23 cellular contexts compared by ENCODE assay signal in genomic region chr3:14152963-14153355, GRCh38. TPM values are rescaled to one million over a fixed set of nuclear protein-coding genes. Genes with fewer than 3 reads are reported as not detected.
DNase-seq lines count a peak whose midpoint lies in the region; ATAC-seq, FAIRE-seq and TF ChIP-seq lines count a peak whose summit lies in the region.
"Had no signal": no experiment of that assay in that cellular context is flagged by ENCODE, and none has a peak within 500 bp of the region (broad histone marks: within the 10 kb centered on the region; RNA-seq: fewer than 3 reads in every experiment).

No MANE protein-coding gene starts in this region.

- H3K4me2 ChIP-seq in HepG2 (ENCODE audit: low read depth, low read length): no peak overlapping the region
- H3K4me2 ChIP-seq: A549, PC-9 had no signal

- H3K9me3 ChIP-seq in HepG2 (ENCODE audit: low read length) (no peaks in the 10 kb centered on the region), right lobe of liver (no peaks in the 10 kb centered on the region), endodermal cell (ENCODE audit: control insufficient read depth, low read length) (no peaks in the 10 kb centered on the region), MG63 (no peaks in the 10 kb centered on the region)
- H3K9me3 ChIP-seq: A549 had no signal

- FAIRE-seq in HepG2 (lab: Jason Lieb, UNC): no peak
- FAIRE-seq: A549, G401.6, H1 had no signal

- no peak overlapping the region for H2AFZ ChIP-seq in HepG2 (ENCODE audit: low read length)
- H2AFZ ChIP-seq: PC-9 had no signal

- no peak overlapping the region for H3K4me3 Mint-ChIP-seq in endodermal cell
- no peak overlapping the region for H3K4me3 Mint-ChIP-seq in stimulated activated effector memory CD8-positive, alpha-beta T cell treated with anti-CD3 and anti-CD28 coated beads, Interleukin-12 subunit alpha, Interleukin-12 subunit beta, amount 100 ng/mL, for 72 hours
- H3K4me3 Mint-ChIP-seq: T-cell had no signal

- H3K9ac ChIP-seq in HepG2 (ENCODE audit: insufficient read depth, low read depth, low read length): no peak overlapping the region
- H3K9ac ChIP-seq in endodermal cell (ENCODE audit: extremely low read depth, low read length, poor library complexity, severe bottlenecking): no peak overlapping the region

- 0 out of 2 replicates have a peak, but pooled peaks have one; percentile 0 for TF ChIP-seq CTCF in HepG2 (CRISPR knock-in tag; IDR thresholded peaks at IDR 0.05)
- TF ChIP-seq CTCF in right lobe of liver (IDR thresholded peaks at IDR 0.05): no peak
- no peak for TF ChIP-seq CTCF in RWPE1 (conservative IDR thresholded peaks at IDR 0.05; ENCODE audit: low read depth)
- TF ChIP-seq CTCF in endodermal cell (conservative IDR thresholded peaks at IDR 0.05): no peak

- peaks cover under 1% of the 10 kb centered on the region; the same call in 1 of the 2 replicates for H4K20me1 ChIP-seq in HepG2 (ENCODE audit: insufficient read depth, low read length)

- H3K36me3 Mint-ChIP-seq in endodermal cell (ENCODE audit: low read depth): peaks cover 67% of the 10 kb centered on the region
- peaks cover 81% of the 10 kb centered on the region for H3K36me3 Mint-ChIP-seq in stimulated activated effector memory CD8-positive, alpha-beta T cell treated with anti-CD3 and anti-CD28 coated beads, Interleukin-12 subunit alpha, Interleukin-12 subunit beta, amount 100 ng/mL, for 72 hours

- POLR2A ChIA-PET in HepG2 (lab: Yijun Ruan, JAX): no interaction called here
- POLR2A ChIA-PET in RWPE1 (lab: Yijun Ruan, JAX; ENCODE audit: low non-redundant PET): no interaction called here

- WGBS in HepG2 (ENCODE audit: low lambda C conversion rate): 90% methylated on average over 4 of the region's 4 CpGs
- 89% methylated on average over 3 of the region's 4 CpGs for WGBS in right lobe of liver (ENCODE audit: insufficient coverage, low coverage, low lambda C conversion rate, missing lambda C conversion rate)
- 87 to 94% methylated on average over 4 of the region's 4 CpGs for WGBS in endodermal cell (ENCODE audit: insufficient coverage in 1 of 2, insufficient read length in 1 of 2), 2 experiments

- TF ChIP-seq EP300 in HepG2 (IDR thresholded peaks at IDR 0.05; ENCODE audit: low read depth in 2 of 2, low read length in 2 of 2) (no peak), HepG2 (CRISPR knock-in tag; IDR thresholded peaks at IDR 0.05; ENCODE audit: borderline replicate concordance) (no peak)

- intact Hi-C loops in HepG2 (cut with micrococcal nuclease; ENCODE audit: unreplicated experiment) (no loop called here), right lobe of liver (cut with DNase I) (no loop called here)

- DNase-seq in HepG2 (ENCODE audit: low spot score): no peak
- no peak for DNase-seq in right lobe of liver
- DNase-seq in RWPE1 (ENCODE audit: low spot score): no peak
- DNase-seq in endodermal cell: no peak
- no peak for DNase-seq in stimulated activated effector memory CD8-positive, alpha-beta T cell treated with anti-CD3 and anti-CD28 coated beads, Interleukin-12 subunit alpha, Interleukin-12 subunit beta, amount 100 ng/mL, for 72 hours (ENCODE audit: low spot score in 2 of 2)
- DNase-seq in NCI-H446 treated with DMSO at 0.1 percent for 48 hours (lab: John Stamatoyannopoulos, UW): no peak
- DNase-seq in MG63: no peak
- DNase-seq in stimulated activated CD4-positive, alpha-beta T cell treated with anti-CD3 and anti-CD28 coated beads, Interleukin-2, amount 100 ng/mL, for 24 hours: no peak
- DNase-seq: C1 segment of cervical spinal cord, COR-L47, MV-4-11, NCI-H1105, NCI-H1436 treated with DMSO at 0.1 percent for 48 hours, NCI-H1930, NCI-H2107, NCI-H446, NCI-H526 treated with DMSO at 0.1 percent for 48 hours, PC-9, Right ventricle myocardium superior had no signal

- H3K4me3 ChIP-seq in HepG2 (replicated peaks in 1 of 3; ENCODE audit: insufficient read depth in 1 of 3, low read depth in 2 of 3, low read length in 3 of 3) (no peak overlapping the region), right lobe of liver (no peak overlapping the region), endodermal cell (ENCODE audit: low read length) (no peak overlapping the region), MG63 (no peak overlapping the region)
- H3K4me3 ChIP-seq: A549, PC-9 had no signal

- TF ChIP-seq RAD21 in HepG2 (CRISPR knock-in tag; IDR thresholded peaks at IDR 0.05): no peak

- in situ Hi-C loops in HepG2 (cut with HindIII; ENCODE audit: extremely low pct_ligation_motif_present, low pct_unique_long_range_greater_than_20kb): no loop called here

- H3K27ac ChIP-seq in HepG2 (ENCODE audit: extremely low read length, insufficient read depth, low read length): no peak overlapping the region
- no peak overlapping the region for H3K27ac ChIP-seq in right lobe of liver
- H3K27ac ChIP-seq in RWPE1: peak overlapping the region; percentile 35; the same call in 1 of the 2 replicates
- H3K27ac ChIP-seq in endodermal cell (ENCODE audit: low read depth, low read length): no peak overlapping the region
- H3K27ac ChIP-seq: A549, PC-9 had no signal

- peaks cover 14 to 44% of the 10 kb centered on the region in 2 experiments for H3K36me3 ChIP-seq in HepG2 (replicated peaks in 1 of 2; ENCODE audit: control insufficient read depth in 1 of 2, insufficient read depth in 2 of 2, low read length in 2 of 2)
- H3K36me3 ChIP-seq in right lobe of liver: peaks cover 0 to 53% (median 25%) of the 10 kb centered on the region in 4 donors
- peaks cover 61% of the 10 kb centered on the region for H3K36me3 ChIP-seq in endodermal cell (ENCODE audit: control insufficient read depth, insufficient read depth, low read length)
- peaks cover 2% of the 10 kb centered on the region; the same call in 1 of the 2 replicates for H3K36me3 ChIP-seq in MG63

- H3K9me3 Mint-ChIP-seq in endodermal cell: no peaks in the 10 kb centered on the region
- no peaks in the 10 kb centered on the region for H3K9me3 Mint-ChIP-seq in stimulated activated effector memory CD8-positive, alpha-beta T cell treated with anti-CD3 and anti-CD28 coated beads, Interleukin-12 subunit alpha, Interleukin-12 subunit beta, amount 100 ng/mL, for 72 hours
- H3K9me3 Mint-ChIP-seq: T-cell had no signal

- CTCF ChIA-PET in HepG2 (lab: Yijun Ruan, JAX; ENCODE audit: low intra/inter-chr PET ratio, low total read pairs): no interaction called here
- CTCF ChIA-PET in RWPE1 (lab: Yijun Ruan, JAX): interaction anchor here (0.6 kb wide), 2 partner anchors 54 to 1142 kb away, joined by 3 to 4 read pairs; no protein-coding TSS in a partner anchor

- no peaks in the 10 kb centered on the region for H3K79me2 ChIP-seq in HepG2 (ENCODE audit: insufficient read depth, low read length)

- H3K27me3 ChIP-seq in HepG2 (ENCODE audit: control insufficient read depth in 1 of 2, insufficient read depth in 2 of 2, low read length in 2 of 2) (no peaks in the 10 kb centered on the region), right lobe of liver (no peaks in the 10 kb centered on the region), endodermal cell (ENCODE audit: control insufficient read depth, insufficient read depth, low read length, poor library complexity, severe bottlenecking) (no peaks in the 10 kb centered on the region), MG63 (no peaks in the 10 kb centered on the region)

- peak overlapping the region; percentile 61 for H3K27ac Mint-ChIP-seq in endodermal cell
- peak overlapping the region; percentile 63 for H3K27ac Mint-ChIP-seq in stimulated activated effector memory CD8-positive, alpha-beta T cell treated with anti-CD3 and anti-CD28 coated beads, Interleukin-12 subunit alpha, Interleukin-12 subunit beta, amount 100 ng/mL, for 72 hours

- no TSS peak for BruUV-seq in HepG2 (replicated peaks; lab: Mats Ljungman, UMichigan)

- H3K27me3 Mint-ChIP-seq in endodermal cell (ENCODE audit: insufficient read depth): no peaks in the 10 kb centered on the region
- H3K27me3 Mint-ChIP-seq: T-cell had no signal

- ATAC-seq in HepG2: no peak
- ATAC-seq in right lobe of liver: no peak
- no peak for ATAC-seq in stimulated activated effector memory CD8-positive, alpha-beta T cell treated with anti-CD3 and anti-CD28 coated beads, Interleukin-12 subunit alpha, Interleukin-12 subunit beta, amount 100 ng/mL, for 72 hours

- H3K4me1 ChIP-seq in HepG2 (ENCODE audit: insufficient read depth, low read length) (no peaks in the 10 kb centered on the region), right lobe of liver (no peaks in the 10 kb centered on the region), endodermal cell (ENCODE audit: control insufficient read depth, insufficient read depth, low read length) (no peaks in the 10 kb centered on the region)
- H3K4me1 ChIP-seq: A549 had no signal

- no peak for TF ChIP-seq POLR2A in HepG2 (IDR thresholded peaks at IDR 0.05; ENCODE audit: insufficient read depth in 1 of 2, low read depth in 2 of 2, low read length in 2 of 2)
- no peak for TF ChIP-seq POLR2A in right lobe of liver (IDR thresholded peaks at IDR 0.05)

- H3K4me1 Mint-ChIP-seq in endodermal cell: peaks cover 12% of the 10 kb centered on the region
- peaks cover 10% of the 10 kb centered on the region for H3K4me1 Mint-ChIP-seq in stimulated activated effector memory CD8-positive, alpha-beta T cell treated with anti-CD3 and anti-CD28 coated beads, Interleukin-12 subunit alpha, Interleukin-12 subunit beta, amount 100 ng/mL, for 72 hours

RNA-seq across cellular contexts. Expression of gene XPC, which starts 25.4 kb away (rescaled TPM):
- total RNA-seq in HepG2 (2016; rRNA removed; fragmentation: Illumina TruSeq; extraction: Trizol) (19.2 and 24.1 TPM in 2 replicates), right lobe of liver (10 to 100 TPM; 14.4 to 23.1 (median 20.0) TPM), endodermal cell (10 to 100 TPM; 33.0 to 40.0 TPM)
- total RNA-seq in HepG2 (2016; cell fraction: cytosol; rRNA removed; fragmentation: Illumina TruSeq; extraction: Trizol; ENCODE audit: low read depth): 3.7 and 5.6 TPM in 2 replicates
- 17.3 and 22.5 TPM in 2 replicates for total RNA-seq in HepG2 (2016; cell fraction: insoluble cytoplasmic fraction; rRNA removed; fragmentation: Illumina TruSeq; extraction: Trizol)
- total RNA-seq in HepG2 (2016; cell fraction: membrane; rRNA removed; fragmentation: Illumina TruSeq; extraction: Trizol): 5.4 and 7.1 TPM in 2 replicates
- total RNA-seq in HepG2 (2016; cell fraction: nucleus; rRNA removed; fragmentation: Illumina TruSeq; extraction: Trizol): 29.8 and 32.0 TPM in 2 replicates
- 9.4 and 13.5 TPM in 2 replicates for polyA plus RNA-seq in HepG2 (2011; rRNA removed)
- polyA plus RNA-seq in HepG2 (2011; cell fraction: cytosol; rRNA removed): 5.6 and 7.4 TPM in 2 replicates
- polyA plus RNA-seq in HepG2 (2011; cell fraction: nucleus; rRNA removed): 40.8 and 46.3 TPM in 2 replicates
- 20.6 and 22.0 TPM in 2 replicates for polyA plus RNA-seq in HepG2 (2012)
- 0.59 and 0.94 TPM in 2 replicates for polyA plus RNA-seq in HepG2 (2016; cell fraction: cytosol; fragmentation: Illumina TruSeq; extraction: Trizol; ENCODE audit: low read depth)
- 13.8 and 16.6 TPM in 2 replicates for polyA plus RNA-seq in HepG2 (2016; cell fraction: insoluble cytoplasmic fraction; fragmentation: Illumina TruSeq; extraction: Trizol; ENCODE audit: low read depth)
- polyA plus RNA-seq in HepG2 (2016; cell fraction: membrane; fragmentation: Illumina TruSeq; extraction: Trizol; ENCODE audit: low read depth): 1.5 and 1.9 TPM in 2 replicates
- polyA plus RNA-seq in HepG2 (2016; cell fraction: nucleus; fragmentation: Illumina TruSeq; extraction: Trizol; ENCODE audit: insufficient read depth, low read depth): 38.7 and 40.3 TPM in 2 replicates
- 12.4 and 15.1 TPM in 2 replicates for polyA minus RNA-seq in HepG2 (2011; rRNA and poly(A)+ RNA removed; ENCODE audit: low replicate concordance)
- polyA minus RNA-seq in HepG2 (2011; cell fraction: cytosol; rRNA and poly(A)+ RNA removed): 7.6 and 8.9 TPM in 2 replicates
- 38.9 and 54.2 TPM in 2 replicates for polyA minus RNA-seq in HepG2 (2011; cell fraction: nucleus; rRNA and poly(A)+ RNA removed)
- polyA plus RNA-seq in endodermal cell (2013, experiment 1 of 2): 37.6 TPM
- polyA plus RNA-seq in endodermal cell (2013, experiment 2 of 2): 34.9 TPM
- 8.2 and 12.0 TPM in 2 replicates for total RNA-seq in MG63 (2014; rRNA removed; shearing (Covaris generic); ENCODE audit: low replicate concordance)

RNA-seq across cellular contexts. Expression of gene LSM3, which starts 25.7 kb away (rescaled TPM):
- total RNA-seq in HepG2 (2016; rRNA removed; fragmentation: Illumina TruSeq; extraction: Trizol) (19.4 and 28.7 TPM in 2 replicates), right lobe of liver (1 to 10 TPM; 4.5 to 7.4 (median 6.1) TPM), endodermal cell (10 to 100 TPM; 18.1 to 19.7 TPM)
- 9.0 and 9.3 TPM in 2 replicates for total RNA-seq in HepG2 (2016; cell fraction: cytosol; rRNA removed; fragmentation: Illumina TruSeq; extraction: Trizol; ENCODE audit: low read depth)
- total RNA-seq in HepG2 (2016; cell fraction: insoluble cytoplasmic fraction; rRNA removed; fragmentation: Illumina TruSeq; extraction: Trizol): 20.1 and 30.7 TPM in 2 replicates
- total RNA-seq in HepG2 (2016; cell fraction: membrane; rRNA removed; fragmentation: Illumina TruSeq; extraction: Trizol): 15.0 and 16.0 TPM in 2 replicates
- total RNA-seq in HepG2 (2016; cell fraction: nucleus; rRNA removed; fragmentation: Illumina TruSeq; extraction: Trizol): 8.0 and 8.6 TPM in 2 replicates
- 2.8 and 5.1 TPM in 2 replicates for polyA plus RNA-seq in HepG2 (2011; rRNA removed)
- 1.7 and 2.5 TPM in 2 replicates for polyA plus RNA-seq in HepG2 (2011; cell fraction: cytosol; rRNA removed)
- 1.0 and 1.2 TPM in 2 replicates for polyA plus RNA-seq in HepG2 (2011; cell fraction: nucleus; rRNA removed)
- polyA plus RNA-seq in HepG2 (2012): 6.7 and 14.3 TPM in 2 replicates
- polyA plus RNA-seq in HepG2 (2016; cell fraction: cytosol; fragmentation: Illumina TruSeq; extraction: Trizol; ENCODE audit: low read depth): 11.3 and 14.2 TPM in 2 replicates
- polyA plus RNA-seq in HepG2 (2016; cell fraction: insoluble cytoplasmic fraction; fragmentation: Illumina TruSeq; extraction: Trizol; ENCODE audit: low read depth): 33.0 and 38.8 TPM in 2 replicates
- 15.2 and 17.8 TPM in 2 replicates for polyA plus RNA-seq in HepG2 (2016; cell fraction: membrane; fragmentation: Illumina TruSeq; extraction: Trizol; ENCODE audit: low read depth)
- polyA plus RNA-seq in HepG2 (2016; cell fraction: nucleus; fragmentation: Illumina TruSeq; extraction: Trizol; ENCODE audit: insufficient read depth, low read depth): 12.2 and 14.0 TPM in 2 replicates
- polyA minus RNA-seq in HepG2 (2011; rRNA and poly(A)+ RNA removed; ENCODE audit: low replicate concordance): 1.8 and 3.7 TPM in 2 replicates
- 1.1 and 1.2 TPM in 2 replicates for polyA minus RNA-seq in HepG2 (2011; cell fraction: cytosol; rRNA and poly(A)+ RNA removed)
- polyA minus RNA-seq in HepG2 (2011; cell fraction: nucleus; rRNA and poly(A)+ RNA removed): 6.7 and 7.2 TPM in 2 replicates
- 21.2 TPM for polyA plus RNA-seq in endodermal cell (2013, experiment 1 of 2)
- 21.9 TPM for polyA plus RNA-seq in endodermal cell (2013, experiment 2 of 2)
- total RNA-seq in MG63 (2014; rRNA removed; shearing (Covaris generic); ENCODE audit: low replicate concordance): 19.7 and 27.5 TPM in 2 replicates

RNA-seq across cellular contexts. Expression of gene TMEM43, which starts 28.1 kb away (rescaled TPM):
- total RNA-seq in HepG2 (2016; rRNA removed; fragmentation: Illumina TruSeq; extraction: Trizol): 25.9 and 50.5 TPM in 2 replicates
- total RNA-seq in HepG2 (2016; cell fraction: cytosol; rRNA removed; fragmentation: Illumina TruSeq; extraction: Trizol; ENCODE audit: low read depth): 3.9 and 4.2 TPM in 2 replicates
- 26.3 and 51.3 TPM in 2 replicates for total RNA-seq in HepG2 (2016; cell fraction: insoluble cytoplasmic fraction; rRNA removed; fragmentation: Illumina TruSeq; extraction: Trizol)
- 14.0 TPM in 2 replicates for total RNA-seq in HepG2 (2016; cell fraction: membrane; rRNA removed; fragmentation: Illumina TruSeq; extraction: Trizol)
- 52.0 and 59.4 TPM in 2 replicates for total RNA-seq in HepG2 (2016; cell fraction: nucleus; rRNA removed; fragmentation: Illumina TruSeq; extraction: Trizol)
- 48.9 and 57.4 TPM in 2 replicates for polyA plus RNA-seq in HepG2 (2011; rRNA removed)
- polyA plus RNA-seq in HepG2 (2011; cell fraction: cytosol; rRNA removed): 50.3 and 50.5 TPM in 2 replicates
- polyA plus RNA-seq in HepG2 (2011; cell fraction: nucleus; rRNA removed): 72.5 and 76.8 TPM in 2 replicates
- polyA plus RNA-seq in HepG2 (2012): 33.1 and 37.6 TPM in 2 replicates
- 3.5 and 3.6 TPM in 2 replicates for polyA plus RNA-seq in HepG2 (2016; cell fraction: cytosol; fragmentation: Illumina TruSeq; extraction: Trizol; ENCODE audit: low read depth)
- polyA plus RNA-seq in HepG2 (2016; cell fraction: insoluble cytoplasmic fraction; fragmentation: Illumina TruSeq; extraction: Trizol; ENCODE audit: low read depth): 24.2 and 24.5 TPM in 2 replicates
- 8.3 and 8.4 TPM in 2 replicates for polyA plus RNA-seq in HepG2 (2016; cell fraction: membrane; fragmentation: Illumina TruSeq; extraction: Trizol; ENCODE audit: low read depth)
- polyA plus RNA-seq in HepG2 (2016; cell fraction: nucleus; fragmentation: Illumina TruSeq; extraction: Trizol; ENCODE audit: insufficient read depth, low read depth): 80.8 and 88.2 TPM in 2 replicates
- polyA minus RNA-seq in HepG2 (2011; rRNA and poly(A)+ RNA removed; ENCODE audit: low replicate concordance): 77.4 and 114 TPM in 2 replicates
- polyA minus RNA-seq in HepG2 (2011; cell fraction: cytosol; rRNA and poly(A)+ RNA removed): 30.1 and 30.2 TPM in 2 replicates
- polyA minus RNA-seq in HepG2 (2011; cell fraction: nucleus; rRNA and poly(A)+ RNA removed): 31.3 and 32.3 TPM in 2 replicates
- 10 to 100 TPM in 5 of 6 experiments, 1 to 10 TPM in 1; 9.3 to 16.8 (median 14.6) TPM for total RNA-seq in right lobe of liver
- 10 to 100 TPM; 28.9 to 39.3 TPM for total RNA-seq in endodermal cell
- polyA plus RNA-seq in endodermal cell (2013, experiment 1 of 2): 45.4 TPM
- 44.9 TPM for polyA plus RNA-seq in endodermal cell (2013, experiment 2 of 2)
- 97.6 and 97.8 TPM in 2 replicates for total RNA-seq in MG63 (2014; rRNA removed; shearing (Covaris generic); ENCODE audit: low replicate concordance)

RNA-seq across cellular contexts. Expression of gene CHCHD4, which starts 28.3 kb away (rescaled TPM):
- total RNA-seq in HepG2 (2016; rRNA removed; fragmentation: Illumina TruSeq; extraction: Trizol): 24.1 and 32.0 TPM in 2 replicates
- 11.2 and 11.5 TPM in 2 replicates for total RNA-seq in HepG2 (2016; cell fraction: cytosol; rRNA removed; fragmentation: Illumina TruSeq; extraction: Trizol; ENCODE audit: low read depth)
- 26.4 and 35.5 TPM in 2 replicates for total RNA-seq in HepG2 (2016; cell fraction: insoluble cytoplasmic fraction; rRNA removed; fragmentation: Illumina TruSeq; extraction: Trizol)
- 22.7 TPM in 2 replicates for total RNA-seq in HepG2 (2016; cell fraction: membrane; rRNA removed; fragmentation: Illumina TruSeq; extraction: Trizol)
- total RNA-seq in HepG2 (2016; cell fraction: nucleus; rRNA removed; fragmentation: Illumina TruSeq; extraction: Trizol): 7.9 and 10.8 TPM in 2 replicates
- polyA plus RNA-seq in HepG2 (2011; rRNA removed): 13.3 and 15.8 TPM in 2 replicates
- 12.6 and 17.4 TPM in 2 replicates for polyA plus RNA-seq in HepG2 (2011; cell fraction: cytosol; rRNA removed)
- 4.0 and 4.7 TPM in 2 replicates for polyA plus RNA-seq in HepG2 (2011; cell fraction: nucleus; rRNA removed)
- 17.8 and 18.8 TPM in 2 replicates for polyA plus RNA-seq in HepG2 (2012)
- polyA plus RNA-seq in HepG2 (2016; cell fraction: cytosol; fragmentation: Illumina TruSeq; extraction: Trizol; ENCODE audit: low read depth): 9.9 and 12.4 TPM in 2 replicates
- 30.7 and 33.5 TPM in 2 replicates for polyA plus RNA-seq in HepG2 (2016; cell fraction: insoluble cytoplasmic fraction; fragmentation: Illumina TruSeq; extraction: Trizol; ENCODE audit: low read depth)
- 19.0 and 19.4 TPM in 2 replicates for polyA plus RNA-seq in HepG2 (2016; cell fraction: membrane; fragmentation: Illumina TruSeq; extraction: Trizol; ENCODE audit: low read depth)
- 14.4 and 14.5 TPM in 2 replicates for polyA plus RNA-seq in HepG2 (2016; cell fraction: nucleus; fragmentation: Illumina TruSeq; extraction: Trizol; ENCODE audit: insufficient read depth, low read depth)
- polyA minus RNA-seq in HepG2 (2011; rRNA and poly(A)+ RNA removed; ENCODE audit: low replicate concordance): 7.0 and 13.0 TPM in 2 replicates
- polyA minus RNA-seq in HepG2 (2011; cell fraction: cytosol; rRNA and poly(A)+ RNA removed): 7.3 and 8.8 TPM in 2 replicates
- 3.0 and 5.8 TPM in 2 replicates for polyA minus RNA-seq in HepG2 (2011; cell fraction: nucleus; rRNA and poly(A)+ RNA removed)
- total RNA-seq in right lobe of liver: 10 to 100 TPM in 2 of 6 experiments, 1 to 10 TPM in 4; 6.2 to 13.5 (median 8.4) TPM
- 10 to 100 TPM; 16.2 to 20.5 TPM for total RNA-seq in endodermal cell
- polyA plus RNA-seq in endodermal cell (2013, experiment 1 of 2): 16.4 TPM
- polyA plus RNA-seq in endodermal cell (2013, experiment 2 of 2): 14.7 TPM
- 22.0 and 24.3 TPM in 2 replicates for total RNA-seq in MG63 (2014; rRNA removed; shearing (Covaris generic); ENCODE audit: low replicate concordance)
